In the genomic region with DNA sequence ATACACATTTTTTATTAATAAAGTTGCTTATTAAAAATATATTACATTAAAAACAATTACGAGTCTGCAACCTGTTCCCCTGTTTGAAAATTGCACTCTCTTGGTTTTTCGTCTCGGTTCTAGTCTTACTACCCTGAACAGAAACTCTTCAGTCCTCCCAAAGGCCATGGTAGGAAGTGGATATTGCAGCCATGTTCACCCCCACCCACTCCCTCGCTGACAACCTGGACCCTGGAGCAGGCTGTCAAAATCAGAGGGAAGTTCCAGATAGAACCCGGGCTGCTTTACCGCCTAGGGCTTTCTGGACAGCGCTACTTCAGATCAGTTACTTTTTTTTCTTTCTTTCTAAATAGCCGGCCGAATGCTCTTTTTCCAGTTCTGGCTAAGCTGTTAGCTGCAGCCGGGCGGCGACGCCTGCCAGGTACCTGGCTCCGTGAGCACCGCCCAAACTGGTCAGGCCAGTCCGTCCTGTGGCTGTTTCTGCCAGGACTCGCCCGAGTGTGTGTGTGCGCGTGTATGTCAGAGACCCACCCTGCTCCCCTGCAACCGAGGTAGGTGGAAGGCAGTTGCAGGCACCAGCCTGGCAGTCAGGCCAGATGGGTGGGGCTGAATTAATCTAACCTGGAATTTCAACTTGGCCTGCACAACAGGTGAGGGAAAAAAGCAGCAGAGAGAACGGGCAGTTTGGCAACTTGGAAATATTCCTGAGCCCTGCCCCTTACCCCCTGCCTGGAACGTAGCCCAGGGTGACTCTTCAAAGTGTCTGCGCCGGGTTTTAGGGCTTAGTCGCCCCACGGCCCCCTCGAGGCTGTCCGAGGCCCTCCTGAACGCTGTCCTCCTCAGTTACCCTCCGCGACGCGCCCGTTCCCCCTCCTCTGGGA, we compare ENCODE assay signal across 9 cellular contexts. TPM values are rescaled to one million over a fixed set of nuclear protein-coding genes. Genes with fewer than 3 reads are reported as not detected.
DNase-seq lines count a peak whose midpoint lies in the region; ATAC-seq, FAIRE-seq and TF ChIP-seq lines count a peak whose summit lies in the region.
"Had no signal": no experiment of that assay in that cellular context is flagged by ENCODE, and none has a peak within 500 bp of the region (broad histone marks: within the 10 kb centered on the region; RNA-seq: fewer than 3 reads in every experiment).

No MANE protein-coding gene starts in this region.

- H3K4me1 Mint-ChIP-seq in stimulated activated naive B cell treated with anti-CD40 and anti-IgM and Interleukin-4, amounts not matched to agents 10 μg/mL and 1 μg/mL and 100 μg/mL, for 72 hours: peaks cover 69 to 85% of the 10 kb centered on the region in 2 donors

- no peak for FAIRE-seq in kidney (lab: Jason Lieb, UNC)

- H3K9ac ChIP-seq in SK-N-SH (peak overlapping the region; percentile 49; the same call in 1 of the 2 replicates), adipocyte (ENCODE audit: low read length) (peak overlapping the region; percentile 55), kidney (ENCODE audit: low read length in 2 of 2) (peak overlapping the region; percentile 43 to 67)

- H3K27ac ChIP-seq in SK-N-SH (ENCODE audit: low read depth in 2 of 2, low read length in 1 of 2) (peak overlapping the region in 1 of 2 experiments; percentile 91; a peak in 2 of 4 replicates), kidney (ENCODE audit: low read depth in 2 of 2, low read length in 2 of 2) (peak overlapping the region; percentile 89 to 94)

- H3K4me2 ChIP-seq in SK-N-SH: peak overlapping the region; percentile 91

- no peaks in the 10 kb centered on the region for H3K27me3 ChIP-seq in SK-N-SH (ENCODE audit: insufficient read depth)
- H3K27me3 ChIP-seq in adipocyte (replicated peaks; ENCODE audit: control insufficient read depth, insufficient read depth, low read length): peaks cover 9% of the 10 kb centered on the region
- H3K27me3 ChIP-seq: adrenal gland had no signal

- peaks cover 5 to 7% of the 10 kb centered on the region in 2 donors for H3K27me3 Mint-ChIP-seq in stimulated activated naive B cell treated with anti-CD40 and anti-IgM and Interleukin-4, amounts not matched to agents 10 μg/mL and 1 μg/mL and 100 μg/mL, for 72 hours

- intact Hi-C loops in kidney (cut with DNase I): no loop called here

- no peaks in the 10 kb centered on the region for H3K9me3 Mint-ChIP-seq in stimulated activated naive B cell treated with anti-CD40 and anti-IgM and Interleukin-4, amounts not matched to agents 10 μg/mL and 1 μg/mL and 100 μg/mL, for 72 hours

- TF ChIP-seq CTCF in SK-N-SH (IDR thresholded peaks at IDR 0.05) (no peak), kidney (IDR thresholded peaks at IDR 0.05; ENCODE audit: borderline replicate concordance, extremely low read depth, insufficient read depth) (no peak)

- peaks cover 20% of the 10 kb centered on the region; the same call in 1 of the 2 replicates for H3K79me2 ChIP-seq in SK-N-SH (ENCODE audit: insufficient read depth)

- TF ChIP-seq EP300 in SK-N-SH (IDR thresholded peaks at IDR 0.05; ENCODE audit: borderline replicate concordance in 1 of 2, low read depth in 1 of 2, low read length in 1 of 2): no peak

- no peaks in the 10 kb centered on the region for H3K36me3 ChIP-seq in SK-N-SH (replicated peaks in 1 of 2; ENCODE audit: control insufficient read depth in 1 of 2, insufficient read depth in 2 of 2, low read length in 1 of 2)
- H3K36me3 ChIP-seq in adipocyte (ENCODE audit: control insufficient read depth, insufficient read depth, low read length, severe bottlenecking): no peaks in the 10 kb centered on the region
- no peaks in the 10 kb centered on the region for H3K36me3 ChIP-seq in kidney (ENCODE audit: control insufficient read depth in 1 of 2, insufficient read depth in 2 of 2, low read length in 2 of 2)
- H3K36me3 ChIP-seq: adrenal gland had no signal

- POLR2A ChIA-PET in SK-N-SH (lab: Yijun Ruan, JAX): no interaction called here

- no peaks in the 10 kb centered on the region for H3K9me3 ChIP-seq in SK-N-SH
- H3K9me3 ChIP-seq in adipocyte (ENCODE audit: control insufficient read depth, low read length): no peaks in the 10 kb centered on the region
- no peaks in the 10 kb centered on the region for H3K9me3 ChIP-seq in kidney (ENCODE audit: control insufficient read depth in 1 of 2, low read length in 2 of 2)
- H3K9me3 ChIP-seq: adrenal gland had no signal

- peaks cover 11 to 62% of the 10 kb centered on the region in 2 experiments; a peak in 3 of 4 replicates for H3K4me1 ChIP-seq in SK-N-SH (ENCODE audit: control insufficient read depth in 1 of 2, insufficient read depth in 2 of 2, low read depth in 1 of 2, low read length in 1 of 2)
- H3K4me1 ChIP-seq in adipocyte (ENCODE audit: control insufficient read depth, insufficient read depth, low read length): peaks cover 37% of the 10 kb centered on the region
- peaks cover 9 to 41% of the 10 kb centered on the region in 2 donors for H3K4me1 ChIP-seq in kidney (ENCODE audit: control insufficient read depth in 1 of 2, insufficient read depth in 1 of 2, low read depth in 1 of 2, low read length in 2 of 2)

- ATAC-seq in SK-N-SH treated with all-trans-retinoic acid at 6 μM for 48 hours: no peak
- peak; percentile 1 to 4 for ATAC-seq in stimulated activated naive B cell treated with anti-CD40 and anti-IgM and Interleukin-4, amounts not matched to agents 10 μg/mL and 1 μg/mL and 100 μg/mL, for 72 hours (replicated peaks)

- CTCF ChIA-PET in SK-N-SH (lab: Yijun Ruan, JAX): no interaction called here

- WGBS in SK-N-SH (ENCODE audit: low lambda C conversion rate): 76% methylated on average over 35 of the region's 35 CpGs

- H3K27ac Mint-ChIP-seq in stimulated activated naive B cell treated with anti-CD40 and anti-IgM and Interleukin-4, amounts not matched to agents 10 μg/mL and 1 μg/mL and 100 μg/mL, for 72 hours: peak overlapping the region; percentile 96

- 0 out of 2 replicates have a peak overlapping the region, but pooled peaks have one; percentile 46 for H2AFZ ChIP-seq in SK-N-SH (ENCODE audit: low read depth)

- H3K9me2 ChIP-seq in SK-N-SH: no peaks in the 10 kb centered on the region

- peak overlapping the region; percentile 52 to 66 for H3K4me3 ChIP-seq in SK-N-SH (ENCODE audit: low read depth in 2 of 2, low read length in 1 of 2)
- peak overlapping the region; percentile 68 for H3K4me3 ChIP-seq in adipocyte (ENCODE audit: low read length)
- H3K4me3 ChIP-seq in kidney (ENCODE audit: low read length in 2 of 2): peak overlapping the region; percentile 36 to 63

- peaks cover 26 to 32% of the 10 kb centered on the region in 2 donors for H3K36me3 Mint-ChIP-seq in stimulated activated naive B cell treated with anti-CD40 and anti-IgM and Interleukin-4, amounts not matched to agents 10 μg/mL and 1 μg/mL and 100 μg/mL, for 72 hours

- peak; percentile 74 for DNase-seq in SK-N-SH
- peak; percentile 82 for DNase-seq in NCI-H1105 treated with DMSO at 0.1 percent for 48 hours (lab: John Stamatoyannopoulos, UW)
- no peak for DNase-seq in adipocyte (ENCODE audit: low read depth)
- DNase-seq in kidney: peak; percentile 97
- DNase-seq in stimulated activated naive B cell treated with anti-CD40 and anti-IgM and Interleukin-4, amounts not matched to agents 10 μg/mL and 1 μg/mL and 100 μg/mL, for 72 hours: peak; percentile 18
- DNase-seq in stimulated activated CD4-positive, alpha-beta T cell treated with anti-CD3 and anti-CD28 coated beads, Interleukin-4, amount 100 ng/mL, for 4 hours: no peak
- DNase-seq in GM19238 (ENCODE audit: insufficient read length, low spot score): no peak

- TF ChIP-seq RAD21 in SK-N-SH (IDR thresholded peaks at IDR 0.05; ENCODE audit: low read length): no peak

- H4K20me1 ChIP-seq in SK-N-SH (ENCODE audit: insufficient read depth): peaks cover 8% of the 10 kb centered on the region; the same call in 1 of the 2 replicates

- H3F3A ChIP-seq in SK-N-SH (replicated peaks; ENCODE audit: insufficient read depth): peaks cover 19% of the 10 kb centered on the region

- H3K4me3 Mint-ChIP-seq in stimulated activated naive B cell treated with anti-CD40 and anti-IgM and Interleukin-4, amounts not matched to agents 10 μg/mL and 1 μg/mL and 100 μg/mL, for 72 hours: peak overlapping the region; percentile 84 to 85

TF ChIP-seq in SK-N-SH, 30 proteins besides CTCF, POLR2A, EP300 and RAD21 (continues in another document):
- TF ChIP-seq SIN3A (IDR thresholded peaks at IDR 0.05; ENCODE audit: borderline replicate concordance, low read depth, low read length) (no peak), MEF2A (IDR thresholded peaks at IDR 0.05; ENCODE audit: borderline replicate concordance, low read depth) (no peak), POLR2AphosphoS5 (IDR thresholded peaks at IDR 0.05; ENCODE audit: low read depth, low read length) (no peak)

TF ChIP-seq in SK-N-SH treated with all-trans-retinoic acid at 6 μM for 48 hours, 23 proteins besides CTCF, POLR2A, EP300 and RAD21 (continues in another document):
- TF ChIP-seq OSR1 (CRISPR knock-in tag; IDR thresholded peaks at IDR 0.05) (no peak), ZFP3 (CRISPR knock-in tag; IDR thresholded peaks at IDR 0.05) (no peak), ZNF70 (CRISPR knock-in tag; IDR thresholded peaks at IDR 0.05) (no peak), CSDC2 (CRISPR knock-in tag; IDR thresholded peaks at IDR 0.05) (no peak)

RNA-seq across cellular contexts. Expression of a gene that starts 1.1 kb away (rescaled TPM):
- polyA plus RNA-seq in SK-N-SH (2012; rRNA removed) (1.6 TPM in 2 replicates), kidney (ENCODE audit: insufficient read depth, low read depth, low replicate concordance) (0.52 TPM)
- 1.5 and 1.6 TPM in 2 replicates for polyA plus RNA-seq in SK-N-SH (2012; cell fraction: cytosol; rRNA removed)
- polyA plus RNA-seq in SK-N-SH (2012; cell fraction: nucleus; rRNA removed): 7.2 and 8.0 TPM in 2 replicates
- 13.1 TPM for total RNA-seq in kidney

RNA-seq across cellular contexts. Expression of a gene that starts 56.9 kb away (rescaled TPM):
- polyA plus RNA-seq in SK-N-SH (2012; rRNA removed) (122 and 130 TPM in 2 replicates), kidney (ENCODE audit: insufficient read depth, low read depth, low replicate concordance) (86.2 TPM)
- polyA plus RNA-seq in SK-N-SH (2012; cell fraction: cytosol; rRNA removed): 128 and 130 TPM in 2 replicates
- 56.8 and 62.7 TPM in 2 replicates for polyA plus RNA-seq in SK-N-SH (2012; cell fraction: nucleus; rRNA removed)
- 44.4 TPM for total RNA-seq in kidney

Comparison
In these comparisons a context has a peak if more than half of its experiments do, and no peak if none do; other contexts are left out.
1. DNase-seq: peak in SK-N-SH (single experiment), NCI-H1105 treated with DMSO at 0.1 percent for 48 hours (single experiment), kidney (single experiment) and stimulated activated naive B cell treated with anti-CD40 and anti-IgM and Interleukin-4, amounts not matched to agents 10 μg/mL and 1 μg/mL and 100 μg/mL, for 72 hours (single experiment); none in adipocyte (single experiment), stimulated activated CD4-positive, alpha-beta T cell treated with anti-CD3 and anti-CD28 coated beads, Interleukin-4, amount 100 ng/mL, for 4 hours (0 of 2) and GM19238 (single experiment).
2. Peak in every context shown above with its lines, with median percentiles within 50 percentile points of each other: H3K4me3 ChIP-seq and H3K9ac ChIP-seq.